ENCODE assay signal across 8 cellular contexts in the genomic region with DNA sequence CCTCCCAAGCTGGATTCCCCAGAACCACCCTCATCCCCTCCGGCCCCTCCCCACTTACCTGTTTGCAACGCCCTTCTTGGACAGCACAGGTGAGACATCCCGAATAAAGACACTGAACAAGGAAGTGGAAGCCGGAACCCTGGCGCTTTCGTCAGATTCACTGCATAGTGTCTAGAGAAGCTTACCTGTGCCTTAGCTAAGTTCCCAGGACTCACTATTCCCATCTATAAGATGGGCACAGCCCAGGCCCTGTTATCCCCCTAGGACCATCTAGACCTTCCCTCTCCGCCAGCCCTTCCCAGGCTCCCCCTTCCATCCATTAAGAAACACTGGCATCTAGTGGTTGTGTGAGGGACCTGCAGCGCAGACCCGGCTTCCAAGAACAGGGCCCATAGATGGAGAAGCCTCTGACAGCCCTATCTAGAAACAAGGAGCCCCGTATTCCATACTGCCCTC.
DNase-seq lines count a peak whose midpoint lies in the region; ATAC-seq lines count a peak whose summit lies in the region.

No MANE protein-coding gene starts in this region.

- no peaks in the 10 kb centered on the region for H3K4me1 Mint-ChIP-seq in T-helper 2 cell treated with Interferon-gamma antibody and Interleukin-4, amounts not matched to agents 5 μg/mL and 100 μg/mL, for 36 hours (ENCODE audit: low read depth)

- no peak overlapping the region for H3K4me3 Mint-ChIP-seq in T-helper 2 cell treated with Interferon-gamma antibody and Interleukin-4, amounts not matched to agents 5 μg/mL and 100 μg/mL, for 36 hours

- DNase-seq in NK-92 treated with Interleukin-12 subunit alpha and Interleukin-12 subunit beta, amount 100 ng/mL, for 24 hours (lab: John Stamatoyannopoulos, UW), result peak; percentile 8
- DNase-seq in NK-92 (lab: John Stamatoyannopoulos, UW; ENCODE audit: unreplicated experiment) (no peak), NCI-H1436 (lab: John Stamatoyannopoulos, UW) (peak; percentile 90), T47D (ENCODE audit: low read depth in 1 of 2, low spot score in 1 of 2) (peak; percentile 72 to 82), islet precursor cell (peak; percentile 92)
- peak; percentile 17 for DNase-seq in T-helper 2 cell treated with Interferon-gamma antibody and Interleukin-4, amounts not matched to agents 5 μg/mL and 100 μg/mL, for 36 hours (ENCODE audit: low spot score)
- DNase-seq in stimulated activated CD4-positive, alpha-beta T cell treated with anti-CD3 and anti-CD28 coated beads, Interleukin-1b, Interleukin-23, amount 100 ng/mL, for 48 hours, result peak; percentile 47

- H3K27me3 Mint-ChIP-seq in T-helper 2 cell treated with Interferon-gamma antibody and Interleukin-4, amounts not matched to agents 5 μg/mL and 100 μg/mL, for 36 hours (ENCODE audit: low read depth), result peaks cover 27% of the 10 kb centered on the region

- H3K9me3 Mint-ChIP-seq in T-helper 2 cell treated with Interferon-gamma antibody and Interleukin-4, amounts not matched to agents 5 μg/mL and 100 μg/mL, for 36 hours, result no peaks in the 10 kb centered on the region

- in situ Hi-C loops in T47D (cut with HindIII; ENCODE audit: low pct_unique_long_range_greater_than_20kb, low sequenced_read_pairs), result no loop called here

- H3K36me3 Mint-ChIP-seq in T-helper 2 cell treated with Interferon-gamma antibody and Interleukin-4, amounts not matched to agents 5 μg/mL and 100 μg/mL, for 36 hours (ENCODE audit: low read depth), result no peaks in the 10 kb centered on the region

- no peak for ATAC-seq in GM18520 (IDR thresholded peaks at IDR 0.05; ENCODE audit: unreplicated experiment)

- no peak overlapping the region for H3K27ac Mint-ChIP-seq in T-helper 2 cell treated with Interferon-gamma antibody and Interleukin-4, amounts not matched to agents 5 μg/mL and 100 μg/mL, for 36 hours
